ENCODE assay signal across 8 cellular contexts in genomic region chr3:198071602-198072285, GRCh38.
DNase-seq lines count a peak whose midpoint lies in the region; TF ChIP-seq lines count a peak whose summit lies in the region.

No MANE protein-coding gene starts in this region.

- H3K27me3 Mint-ChIP-seq in CD14-positive monocyte (ENCODE audit: low read depth in 3 of 3), result peaks cover 0 to 23% (median 3%) of the 10 kb centered on the region in 3 donors
- peaks cover 76% of the 10 kb centered on the region for H3K27me3 Mint-ChIP-seq in type B pancreatic cell

- DNase-seq in CD14-positive monocyte (ENCODE audit: low spot score) (no peak), GOT3 (lab: John Stamatoyannopoulos, UW) (peak; percentile 29), NAMALWA (ENCODE audit: low spot score) (peak; percentile 22), lung microvascular endothelial cell (ENCODE audit: low read depth in 2 of 2) (peak; percentile 82 to 94), type B pancreatic cell (ENCODE audit: extremely low spot score, unreplicated experiment) (no peak), DMS153 (lab: John Stamatoyannopoulos, UW) (no peak), NCI-H2029 (lab: John Stamatoyannopoulos, UW) (no peak)
- DNase-seq in activated gamma-delta T cell treated with anti-CD3 and anti-CD28 coated beads, Interleukin-2, amount 50 U/mL, for 16 hours (ENCODE audit: low read depth), result peak; percentile 51

- intact Hi-C loops in CD14-positive monocyte (cut with micrococcal nuclease), result no loop called here

- peak; percentile 34 for TF ChIP-seq CTCF in CD14-positive monocyte (IDR thresholded peaks at IDR 0.05)
- TF ChIP-seq CTCF in type B pancreatic cell (conservative IDR thresholded peaks at IDR 0.05), result peak; percentile 53

- H3K36me3 Mint-ChIP-seq in CD14-positive monocyte (no peaks in the 10 kb centered on the region), type B pancreatic cell (no peaks in the 10 kb centered on the region)

- peak overlapping the region in 2 of 7 donors; percentile 17 to 33 for H3K27ac Mint-ChIP-seq in CD14-positive monocyte
- H3K27ac Mint-ChIP-seq in type B pancreatic cell, result no peak overlapping the region

- H3K4me3 Mint-ChIP-seq in CD14-positive monocyte (no peak overlapping the region), type B pancreatic cell (no peak overlapping the region)

- peaks cover 9% of the 10 kb centered on the region for H3K4me1 Mint-ChIP-seq in CD14-positive monocyte
- H3K4me1 Mint-ChIP-seq in type B pancreatic cell (ENCODE audit: unreplicated experiment), result no peaks in the 10 kb centered on the region

- H3K9me3 Mint-ChIP-seq in CD14-positive monocyte (peaks cover 0 to 1% (median 0%) of the 10 kb centered on the region in 7 donors), type B pancreatic cell (no peaks in the 10 kb centered on the region)

Comparison
In these comparisons a context has a peak if more than half of its experiments do, and no peak if none do; other contexts are left out.
1. DNase-seq: peak in GOT3 (single experiment), NAMALWA (single experiment), activated gamma-delta T cell treated with anti-CD3 and anti-CD28 coated beads, Interleukin-2, amount 50 U/mL, for 16 hours (single experiment) and lung microvascular endothelial cell (2 of 2); none in CD14-positive monocyte (single experiment), type B pancreatic cell (single experiment), DMS153 (single experiment) and NCI-H2029 (single experiment).